Comparison of ENCODE assay signal across 1 cellular context in the genomic region with DNA sequence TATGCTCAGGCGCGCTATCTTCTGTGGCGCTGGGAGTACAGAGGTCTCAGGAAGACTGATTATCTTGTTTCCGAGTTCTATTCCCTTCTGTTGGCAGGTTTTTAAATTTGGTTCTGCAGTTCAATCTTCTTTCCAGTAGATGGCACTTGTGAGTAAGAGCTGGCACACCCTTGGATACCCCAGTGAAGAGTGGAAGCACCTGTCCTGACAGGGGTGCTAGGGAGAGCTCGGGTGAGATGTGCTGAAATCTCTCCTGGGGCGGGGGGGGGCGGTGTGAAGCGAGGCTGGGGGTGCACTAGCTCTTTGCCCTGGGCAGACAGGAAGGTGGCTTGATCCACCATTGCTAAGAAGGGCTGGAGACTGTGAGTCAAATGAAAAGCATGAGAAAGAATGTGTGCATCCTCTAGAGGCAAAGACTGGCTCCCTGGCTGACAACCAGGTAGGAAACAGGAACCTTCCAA.
TF ChIP-seq lines count a peak whose summit lies in the region.

No MANE protein-coding gene starts in this region.

TF ChIP-seq in K562, 482 proteins besides CTCF, POLR2A, EP300 and RAD21 (continued from another document):
- TF ChIP-seq, protein P1, sequence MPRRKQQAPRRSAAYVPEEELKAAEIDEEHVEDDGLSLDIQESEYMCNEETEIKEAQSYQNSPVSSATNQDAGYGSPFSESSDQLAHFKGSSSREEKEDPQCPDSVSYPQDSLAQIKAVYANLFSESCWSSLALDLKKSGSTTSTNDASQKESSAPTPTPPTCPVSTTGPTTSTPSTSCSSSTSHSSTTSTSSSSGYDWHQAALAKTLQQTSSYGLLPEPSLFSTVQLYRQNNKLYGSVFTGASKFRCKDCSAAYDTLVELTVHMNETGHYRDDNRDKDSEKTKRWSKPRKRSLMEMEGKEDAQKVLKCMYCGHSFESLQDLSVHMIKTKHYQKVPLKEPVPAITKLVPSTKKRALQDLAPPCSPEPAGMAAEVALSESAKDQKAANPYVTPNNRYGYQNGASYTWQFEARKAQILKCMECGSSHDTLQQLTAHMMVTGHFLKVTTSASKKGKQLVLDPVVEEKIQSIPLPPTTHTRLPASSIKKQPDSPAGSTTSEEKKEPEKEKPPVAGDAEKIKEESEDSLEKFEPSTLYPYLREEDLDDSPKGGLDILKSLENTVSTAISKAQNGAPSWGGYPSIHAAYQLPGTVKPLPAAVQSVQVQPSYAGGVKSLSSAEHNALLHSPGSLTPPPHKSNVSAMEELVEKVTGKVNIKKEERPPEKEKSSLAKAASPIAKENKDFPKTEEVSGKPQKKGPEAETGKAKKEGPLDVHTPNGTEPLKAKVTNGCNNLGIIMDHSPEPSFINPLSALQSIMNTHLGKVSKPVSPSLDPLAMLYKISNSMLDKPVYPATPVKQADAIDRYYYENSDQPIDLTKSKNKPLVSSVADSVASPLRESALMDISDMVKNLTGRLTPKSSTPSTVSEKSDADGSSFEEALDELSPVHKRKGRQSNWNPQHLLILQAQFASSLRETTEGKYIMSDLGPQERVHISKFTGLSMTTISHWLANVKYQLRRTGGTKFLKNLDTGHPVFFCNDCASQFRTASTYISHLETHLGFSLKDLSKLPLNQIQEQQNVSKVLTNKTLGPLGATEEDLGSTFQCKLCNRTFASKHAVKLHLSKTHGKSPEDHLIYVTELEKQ (CRISPR knock-in tag; IDR thresholded peaks at IDR 0.05) = no peak
- TF ChIP-seq, protein P2, sequence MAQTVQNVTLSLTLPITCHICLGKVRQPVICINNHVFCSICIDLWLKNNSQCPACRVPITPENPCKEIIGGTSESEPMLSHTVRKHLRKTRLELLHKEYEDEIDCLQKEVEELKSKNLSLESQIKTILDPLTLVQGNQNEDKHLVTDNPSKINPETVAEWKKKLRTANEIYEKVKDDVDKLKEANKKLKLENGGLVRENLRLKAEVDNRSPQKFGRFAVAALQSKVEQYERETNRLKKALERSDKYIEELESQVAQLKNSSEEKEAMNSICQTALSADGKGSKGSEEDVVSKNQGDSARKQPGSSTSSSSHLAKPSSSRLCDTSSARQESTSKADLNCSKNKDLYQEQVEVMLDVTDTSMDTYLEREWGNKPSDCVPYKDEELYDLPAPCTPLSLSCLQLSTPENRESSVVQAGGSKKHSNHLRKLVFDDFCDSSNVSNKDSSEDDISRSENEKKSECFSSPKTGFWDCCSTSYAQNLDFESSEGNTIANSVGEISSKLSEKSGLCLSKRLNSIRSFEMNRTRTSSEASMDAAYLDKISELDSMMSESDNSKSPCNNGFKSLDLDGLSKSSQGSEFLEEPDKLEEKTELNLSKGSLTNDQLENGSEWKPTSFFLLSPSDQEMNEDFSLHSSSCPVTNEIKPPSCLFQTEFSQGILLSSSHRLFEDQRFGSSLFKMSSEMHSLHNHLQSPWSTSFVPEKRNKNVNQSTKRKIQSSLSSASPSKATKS (CRISPR knock-in tag; IDR thresholded peaks at IDR 0.05) = no peak
- TF ChIP-seq, protein P3, sequence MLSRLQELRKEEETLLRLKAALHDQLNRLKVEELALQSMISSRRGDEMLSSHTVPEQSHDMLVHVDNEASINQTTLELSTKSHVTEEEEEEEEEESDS (CRISPR knock-in tag; IDR thresholded peaks at IDR 0.05) = no peak
- no peak for TF ChIP-seq FOS (IDR thresholded peaks at IDR 0.05; ENCODE audit: extremely low read depth, insufficient read length)
TF ChIP-seq in K562: peak in this region for 0.
